Comparison of ENCODE assay signal across 8 cellular contexts in the genomic region with DNA sequence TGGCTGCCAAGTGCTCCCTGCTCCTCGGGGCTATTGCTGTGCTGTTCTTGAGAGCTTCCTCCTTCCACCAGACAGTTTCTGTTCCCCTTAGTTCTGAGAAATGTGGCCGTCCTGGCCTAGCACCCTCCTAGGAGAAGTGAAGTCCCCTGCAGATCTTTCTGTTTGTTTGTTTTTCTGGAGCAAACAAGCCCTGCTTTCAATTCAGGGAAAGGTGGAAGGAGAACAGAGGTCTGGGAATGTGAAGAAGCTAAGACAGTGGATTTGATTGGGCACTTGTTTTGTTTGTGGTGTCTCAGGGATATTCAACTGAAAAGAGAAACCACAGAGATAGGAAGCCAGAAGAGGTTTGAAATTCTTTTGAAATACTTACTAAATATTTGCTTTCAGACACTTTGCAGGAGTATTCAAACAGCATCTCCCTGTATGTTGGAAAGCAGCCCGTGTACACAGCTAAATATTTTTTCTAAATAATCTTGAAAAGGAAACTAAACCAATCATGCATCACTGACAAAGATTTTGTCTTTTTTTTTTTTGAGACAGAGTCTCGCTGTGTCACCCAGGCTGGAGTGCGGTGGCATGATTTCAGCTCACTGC. TPM values are rescaled to one million over a fixed set of nuclear protein-coding genes. Genes with fewer than 3 reads are reported as not detected.
DNase-seq lines count a peak whose midpoint lies in the region; ATAC-seq and TF ChIP-seq lines count a peak whose summit lies in the region.

No MANE protein-coding gene starts in this region.

- peak overlapping the region; percentile 97 for H3K27ac Mint-ChIP-seq in activated B cell treated with CpG ODN at 0.5 μM for 24 hours

- no peaks in the 10 kb centered on the region for H3K9me3 ChIP-seq in A673 (ENCODE audit: low read depth, low read length, poor library complexity, severe bottlenecking)

- H3K4me3 Mint-ChIP-seq in activated B cell treated with CpG ODN at 0.5 μM for 24 hours: peak overlapping the region; percentile 80

- H3K9me3 Mint-ChIP-seq in activated B cell treated with CpG ODN at 0.5 μM for 24 hours: no peaks in the 10 kb centered on the region

- no peaks in the 10 kb centered on the region for H3K27me3 ChIP-seq in A673 (replicated peaks; ENCODE audit: insufficient read depth, low read depth, low read length, poor library complexity)

- H3K27ac ChIP-seq in A673 (ENCODE audit: low read depth, low read length, poor library complexity, severe bottlenecking): no peak overlapping the region

- no peaks in the 10 kb centered on the region for H3K27me3 Mint-ChIP-seq in activated B cell treated with CpG ODN at 0.5 μM for 24 hours

- CTCF ChIA-PET in activated B cell treated with CpG ODN at 0.5 μM for 24 hours (lab: Charles Lee): interaction anchor here (1.2 to 2.3 kb wide), 4 partner anchors 36 to 102 kb away, joined by 3 to 18 read pairs (median 8); a partner anchor contains a TSS
- CTCF ChIA-PET in A673 (lab: Charles Lee): interaction anchor here (0.6 kb wide), 2 partner anchors 19 to 195 kb away, joined by 3 read pairs; no protein-coding TSS in a partner anchor

- ATAC-seq in GM21390 (IDR thresholded peaks at IDR 0.05; ENCODE audit: unreplicated experiment) (peak; percentile 99), HG03575 (IDR thresholded peaks at IDR 0.05; ENCODE audit: extremely low read depth, insufficient number of reproducible peaks, low FRiP score, unreplicated experiment) (peak; percentile 85), activated B cell treated with CpG ODN at 0.5 μM for 24 hours (ENCODE audit: low read depth) (peak; percentile 99)
- ATAC-seq in stimulated activated naive CD8-positive, alpha-beta T cell treated with anti-CD3 and anti-CD28 coated beads, Interleukin-15, Interleukin-2, amounts not matched to agents 100 U/mL and 50 U/mL, for 24 hours: peak; percentile 86

- DNase-seq in activated B cell treated with CpG ODN at 0.5 μM for 24 hours (peak; percentile 33), globus pallidus (ENCODE audit: low spot score) (peak; percentile 57), A673 (ENCODE audit: low spot score) (no peak), NCI-H1694 (lab: John Stamatoyannopoulos, UW) (no peak)
- DNase-seq in stimulated activated naive CD8-positive, alpha-beta T cell treated with anti-CD3 and anti-CD28 coated beads, Interleukin-15, Interleukin-2, amounts not matched to agents 100 U/mL and 50 U/mL, for 24 hours: peak; percentile 36

- H3K4me1 ChIP-seq in A673 (ENCODE audit: insufficient read depth, low read length, poor library complexity, severe bottlenecking): no peaks in the 10 kb centered on the region

- POLR2A ChIA-PET in activated B cell treated with CpG ODN at 0.5 μM for 24 hours (lab: Charles Lee) (interaction anchor here (0.6 to 2.3 kb wide), 12 partner anchors 15 to 1385 kb away, joined by 3 to 100 read pairs (median 4); a partner anchor contains a TSS), A673 (lab: Charles Lee; ENCODE audit: low non-redundant PET) (no interaction called here)

- H3K36me3 Mint-ChIP-seq in activated B cell treated with CpG ODN at 0.5 μM for 24 hours (ENCODE audit: low read depth): no peaks in the 10 kb centered on the region

- no peaks in the 10 kb centered on the region for H3K36me3 ChIP-seq in A673 (ENCODE audit: insufficient read depth, low read length, poor library complexity, severe bottlenecking)

- TF ChIP-seq CTCF in activated B cell treated with CpG ODN at 0.5 μM for 24 hours (IDR thresholded peaks at IDR 0.05) (no peak), A673 (conservative IDR thresholded peaks at IDR 0.05; ENCODE audit: low read depth, low read length) (no peak)

- no TSS peak for BruUV-seq in A673 (replicated peaks; lab: Mats Ljungman, UMichigan)

- intact Hi-C loops in activated B cell treated with CpG ODN at 0.5 μM for 24 hours (cut with micrococcal nuclease) (loop anchor here (1.0 to 2.0 kb wide), 6 partner anchors 37 to 272 kb away; a partner anchor contains a TSS), A673 (cut with micrococcal nuclease; ENCODE audit: unreplicated experiment) (no loop called here)

- H3K4me1 Mint-ChIP-seq in activated B cell treated with CpG ODN at 0.5 μM for 24 hours: peaks cover 35% of the 10 kb centered on the region

- H3K4me3 ChIP-seq in GM08714 (ENCODE audit: low read length) (peak overlapping the region; percentile 29; the same call in 1 of the 2 replicates), A673 (ENCODE audit: low read depth, low read length, poor library complexity, severe bottlenecking) (no peak overlapping the region)

RNA-seq across cellular contexts. Expression of a gene that starts 36.5 kb away (rescaled TPM):
- total RNA-seq in activated B cell treated with CpG ODN at 0.5 μM for 24 hours (72.1 and 76.6 TPM in 2 replicates), A673 (2021) (2.7 and 4.6 TPM in 2 replicates)

RNA-seq across cellular contexts. Expression of a gene that starts 57.8 kb away (rescaled TPM):
- total RNA-seq in activated B cell treated with CpG ODN at 0.5 μM for 24 hours (11.4 and 12.2 TPM in 2 replicates), A673 (2021) (0.26 and 0.32 TPM in 2 replicates)

Comparison
In these comparisons a context has a peak if more than half of its experiments do, and no peak if none do; other contexts are left out.
1. DNase-seq: peak in activated B cell treated with CpG ODN at 0.5 μM for 24 hours (single experiment), globus pallidus (single experiment) and stimulated activated naive CD8-positive, alpha-beta T cell treated with anti-CD3 and anti-CD28 coated beads, Interleukin-15, Interleukin-2, amounts not matched to agents 100 U/mL and 50 U/mL, for 24 hours (single experiment); none in A673 (single experiment) and NCI-H1694 (single experiment).
2. RNA of a gene that starts 36.5 kb away (total RNA-seq): 72.1 to 76.6 TPM in activated B cell treated with CpG ODN at 0.5 μM for 24 hours; 2.7 to 4.6 TPM in A673; every median in the first group is over 10 times any median in the second.
3. Peak in every context shown above with its lines, with median percentiles within 50 percentile points of each other: ATAC-seq.